In genomic region chr9:98144631-98145030, GRCh38 we compare ENCODE assay signal across 1 cellular context.
TF ChIP-seq lines count a peak whose summit lies in the region.

No MANE protein-coding gene starts in this region.

TF ChIP-seq in WTC11, 78 proteins besides CTCF, POLR2A, EP300 and RAD21:
- TF ChIP-seq CREM (CRISPR knock-in tag; IDR thresholded peaks at IDR 0.05) (no peak), FOXK1 (CRISPR knock-in tag; IDR thresholded peaks at IDR 0.05) (no peak), IRF1 (CRISPR knock-in tag; IDR thresholded peaks at IDR 0.05) (no peak), ZBTB21 (CRISPR knock-in tag; IDR thresholded peaks at IDR 0.05; ENCODE audit: borderline replicate concordance) (no peak), SMAD3 (CRISPR knock-in tag; IDR thresholded peaks at IDR 0.05; ENCODE audit: borderline replicate concordance) (no peak), NFYB (CRISPR knock-in tag; conservative IDR thresholded peaks at IDR 0.05; ENCODE audit: low read depth) (no peak), NFE2L1 (CRISPR knock-in tag; IDR thresholded peaks at IDR 0.05) (no peak), ZNF281 (CRISPR knock-in tag; IDR thresholded peaks at IDR 0.05) (no peak), ELF4 (CRISPR knock-in tag; IDR thresholded peaks at IDR 0.05; ENCODE audit: low read depth) (no peak)
